Comparison of ENCODE assay signal across 8 cellular contexts in genomic region chrX:40176256-40176978, GRCh38.
DNase-seq lines count a peak whose midpoint lies in the region; ATAC-seq and TF ChIP-seq lines count a peak whose summit lies in the region.

No MANE protein-coding gene starts in this region.

- H3K9me3 ChIP-seq in T-helper 17 cell (ENCODE audit: control insufficient read depth, low read length, poor library complexity, severe bottlenecking) (no peaks in the 10 kb centered on the region), spleen (peaks cover 0 to 8% (median 0%) of the 10 kb centered on the region in 8 donors)

- in situ Hi-C loops in GM13976 (cut with MboI; ENCODE audit: low sequenced_read_pairs, unreplicated experiment), result loop anchor here (10.0 kb wide), 1 partner anchor 162 kb away; no protein-coding TSS in a partner anchor
- in situ Hi-C loops in astrocyte of the spinal cord (cut with HindIII; ENCODE audit: low sequenced_read_pairs), result no loop called here

- H3K4me3 Mint-ChIP-seq in T-helper 17 cell, result peak overlapping the region; percentile 91

- H3K27me3 Mint-ChIP-seq in T-helper 17 cell, result no peaks in the 10 kb centered on the region

- peaks cover 0 to 61% (median 33%) of the 10 kb centered on the region in 6 donors for H3K4me1 ChIP-seq in spleen

- H3K36me3 ChIP-seq in spleen, result no peaks in the 10 kb centered on the region

- 1 to 20% (median 6%) methylated on average over 20 to 86 of the region's 86 CpGs; no CpG with 5 or more reads in 1 of the 5 donors for WGBS in spleen, 5 donors

- H3K4me3 ChIP-seq in astrocyte of the spinal cord (ENCODE audit: low read depth, low read length) (peak overlapping the region; percentile 38), spleen (peak overlapping the region; percentile 23 to 74 (median 51))

- no peak for TF ChIP-seq CTCF in GM13976 (IDR thresholded peaks at IDR 0.05; ENCODE audit: borderline replicate concordance, control extremely low read depth, extremely low read depth, insufficient read depth, missing control alignments)
- no peak for TF ChIP-seq CTCF in astrocyte of the spinal cord (IDR thresholded peaks at IDR 0.05; ENCODE audit: low read depth, low read length)
- no peak for TF ChIP-seq CTCF in spleen (IDR thresholded peaks at IDR 0.05 in 8 of 11, conservative IDR thresholded peaks at IDR 0.05 in 3 of 11)

- ATAC-seq in HG02884 (IDR thresholded peaks at IDR 0.05; ENCODE audit: unreplicated experiment) (peak; percentile 5), T-helper 17 cell (peak; percentile 59)

- peak in 1 of 3 donors; percentile 41 for TF ChIP-seq POLR2A in spleen (IDR thresholded peaks at IDR 0.05)

- H3K36me3 Mint-ChIP-seq in T-helper 17 cell (ENCODE audit: low read depth), result no peaks in the 10 kb centered on the region

- H3K4me1 Mint-ChIP-seq in T-helper 17 cell, result peaks cover 16% of the 10 kb centered on the region

- H3K27ac ChIP-seq in spleen, result peak overlapping the region; percentile 94 to 99 (median 98)

- intact Hi-C loops in spleen (cut with DNase I; ENCODE audit: low total_unique reads), result no loop called here

- H3K27ac Mint-ChIP-seq in T-helper 17 cell, result peak overlapping the region; percentile 98

- H3K27me3 ChIP-seq in spleen (replicated peaks in 1 of 7), result peaks cover 0 to 54% (median 7%) of the 10 kb centered on the region in 7 donors

- DNase-seq in GM13976 (ENCODE audit: low spot score) (peak; percentile 75), T-helper 17 cell (peak; percentile 64 to 67 (median 66)), astrocyte of the spinal cord (ENCODE audit: low read depth, low spot score) (no peak), iPS-NIHi11 (ENCODE audit: low spot score) (peak; percentile 66), spleen (peak; percentile 95), Ammon's horn (ENCODE audit: low spot score) (no peak), SHP77 (lab: John Stamatoyannopoulos, UW) (no peak)

Comparison
In these comparisons a context has a peak if more than half of its experiments do, and no peak if none do; other contexts are left out.
1. DNase-seq: peak in GM13976 (single experiment), T-helper 17 cell (3 of 3), iPS-NIHi11 (single experiment) and spleen (single experiment); none in astrocyte of the spinal cord (single experiment), Ammon's horn (single experiment) and SHP77 (0 of 2).